ENCODE assay signal across 22 cellular contexts in the genomic region with DNA sequence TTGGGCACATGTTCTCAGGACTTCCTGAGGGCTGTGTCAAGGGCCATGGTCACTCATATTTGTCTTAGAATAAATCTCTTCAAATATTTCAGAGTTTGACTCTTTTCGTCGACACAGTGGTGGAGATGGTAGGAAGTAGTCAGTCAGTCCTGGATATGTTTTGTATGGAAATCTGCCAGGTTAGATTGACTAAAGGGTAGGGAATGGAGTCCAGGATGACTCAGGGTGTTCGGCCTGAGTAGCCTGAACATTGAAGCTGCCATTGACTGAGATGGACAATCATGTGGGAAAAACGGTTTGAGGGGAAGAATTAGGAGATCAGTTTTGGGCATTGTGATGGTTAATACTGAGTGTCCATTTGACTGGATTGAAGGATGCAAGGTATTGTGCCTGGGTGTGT.
A peak's percentile ranks its signal among the peaks of the same experiment; 100 is the strongest.
DNase-seq lines count a peak whose midpoint lies in the region; ATAC-seq, FAIRE-seq and TF ChIP-seq lines count a peak whose summit lies in the region.
"Had no signal": no experiment of that assay in that cellular context is flagged by ENCODE, and none has a peak within 500 bp of the region (broad histone marks: within the 10 kb centered on the region; RNA-seq: fewer than 3 reads in every experiment).

No MANE protein-coding gene starts in this region.

- TF ChIP-seq CTCF in endothelial cell of umbilical vein (IDR thresholded peaks at IDR 0.05; ENCODE audit: extremely low read depth in 1 of 2, insufficient read depth in 1 of 2, low read depth in 1 of 2, low read length in 2 of 2) (no peak), retinal pigment epithelial cell (conservative IDR thresholded peaks at IDR 0.05; ENCODE audit: low read depth, low read length) (no peak), left lung (IDR thresholded peaks at IDR 0.05) (no peak), endothelial cell (IDR thresholded peaks at IDR 0.05; ENCODE audit: unreplicated experiment) (no peak)

- H3K27me3 ChIP-seq in endothelial cell of umbilical vein (ENCODE audit: control insufficient read depth in 2 of 2, insufficient read depth in 2 of 2, low read length in 2 of 2): no peaks in the 10 kb centered on the region
- no peaks in the 10 kb centered on the region for H3K27me3 ChIP-seq in left lung
- H3K27me3 ChIP-seq: adrenal gland, tibial nerve had no signal

- H3K9me3 ChIP-seq in endothelial cell of umbilical vein (replicated peaks; ENCODE audit: control insufficient read depth, insufficient read depth, low read length) (no peaks in the 10 kb centered on the region), left lung (peaks cover 0 to 4% of the 10 kb centered on the region in 2 donors)
- H3K9me3 ChIP-seq: adrenal gland had no signal

- ATAC-seq in left lung: no peak
- ATAC-seq in activated CD4-positive, CD25-positive, alpha-beta regulatory T cell treated with anti-CD3 and anti-CD28 coated beads, Interleukin-2, amount 50 U/mL, for 24 hours: no peak
- ATAC-seq in activated naive CD8-positive, alpha-beta T cell treated with anti-CD3 and anti-CD28 coated beads, Interleukin-2, amount 50 U/mL, for 24 hours: no peak
- ATAC-seq: activated CD4-positive, alpha-beta T cell treated with anti-CD3 and anti-CD28 coated beads for 36 hours; K562 had no signal

- H2AFZ ChIP-seq in endothelial cell of umbilical vein (ENCODE audit: low read depth, low read length): no peak overlapping the region

- no peaks in the 10 kb centered on the region for H4K20me1 ChIP-seq in endothelial cell of umbilical vein (replicated peaks; ENCODE audit: control insufficient read depth, extremely low read depth, insufficient read depth, low read length)

- POLR2A ChIA-PET in endothelial cell of umbilical vein (lab: Charles Lee): no interaction called here

- H3K4me2 ChIP-seq in endothelial cell of umbilical vein (ENCODE audit: insufficient read depth, low read length): no peak overlapping the region

- no peak overlapping the region for H3K27ac ChIP-seq in endothelial cell of umbilical vein (ENCODE audit: insufficient read depth, low read depth, low read length)
- no peak overlapping the region for H3K27ac ChIP-seq in left lung
- H3K27ac ChIP-seq: adrenal gland, tibial nerve had no signal

- CTCF ChIA-PET in endothelial cell of umbilical vein (lab: Charles Lee): no interaction called here

- peaks cover 5% of the 10 kb centered on the region for H3K9me3 Mint-ChIP-seq in endothelial cell (ENCODE audit: unreplicated experiment)
- no peaks in the 10 kb centered on the region for H3K9me3 Mint-ChIP-seq in activated naive CD8-positive, alpha-beta T cell treated with anti-CD3 and anti-CD28 coated beads, Interleukin-2, amount 50 U/mL, for 24 hours
- H3K9me3 Mint-ChIP-seq: CD8-positive, alpha-beta memory T cell had no signal

- H3K79me2 ChIP-seq in endothelial cell of umbilical vein (ENCODE audit: control insufficient read depth, insufficient read depth, low read length): no peaks in the 10 kb centered on the region

- peaks cover 4% of the 10 kb centered on the region for H3K4me1 Mint-ChIP-seq in endothelial cell (ENCODE audit: unreplicated experiment)
- H3K4me1 Mint-ChIP-seq in activated naive CD8-positive, alpha-beta T cell treated with anti-CD3 and anti-CD28 coated beads, Interleukin-2, amount 50 U/mL, for 24 hours: no peaks in the 10 kb centered on the region
- H3K4me1 Mint-ChIP-seq: activated CD4-positive, alpha-beta T cell treated with anti-CD3 and anti-CD28 coated beads for 36 hours; CD8-positive, alpha-beta memory T cell; neural crest cell had no signal

- no peaks in the 10 kb centered on the region for H3K9me1 ChIP-seq in endothelial cell of umbilical vein (replicated peaks; ENCODE audit: control insufficient read depth, extremely low read depth, insufficient read depth, low read length)

- FAIRE-seq in H54 (lab: Jason Lieb, UNC) (peak; percentile 82), RCC 7860 (lab: Jason Lieb, UNC) (peak; percentile 52), endothelial cell of umbilical vein (lab: Jason Lieb, UNC) (peak; percentile 74)
- FAIRE-seq: K562 had no signal

- no peak overlapping the region for H3K9ac ChIP-seq in endothelial cell of umbilical vein (replicated peaks; ENCODE audit: extremely low read depth, insufficient read depth, low read length)

- no peak for TF ChIP-seq POLR2A in H54 (IDR thresholded peaks at IDR 0.05; ENCODE audit: low read depth, low read length)
- TF ChIP-seq POLR2A in endothelial cell of umbilical vein (IDR thresholded peaks at IDR 0.05; ENCODE audit: low read depth, low read length): no peak

- H3K36me3 Mint-ChIP-seq in endothelial cell (ENCODE audit: low read depth, unreplicated experiment): no peaks in the 10 kb centered on the region
- no peaks in the 10 kb centered on the region for H3K36me3 Mint-ChIP-seq in activated naive CD8-positive, alpha-beta T cell treated with anti-CD3 and anti-CD28 coated beads, Interleukin-2, amount 50 U/mL, for 24 hours (ENCODE audit: low read depth)
- H3K36me3 Mint-ChIP-seq: CD8-positive, alpha-beta memory T cell had no signal

- H3K4me3 ChIP-seq in endothelial cell of umbilical vein (replicated peaks in 1 of 3; ENCODE audit: insufficient read depth in 1 of 3, low read depth in 1 of 3, low read length in 3 of 3): no peak overlapping the region
- H3K4me3 ChIP-seq in retinal pigment epithelial cell (ENCODE audit: low read length): no peak overlapping the region
- H3K4me3 ChIP-seq in left lung: no peak overlapping the region
- H3K4me3 ChIP-seq: adrenal gland, K562, tibial nerve had no signal

- peaks cover 5% of the 10 kb centered on the region for H3K27me3 Mint-ChIP-seq in endothelial cell (ENCODE audit: unreplicated experiment)
- H3K27me3 Mint-ChIP-seq in activated naive CD8-positive, alpha-beta T cell treated with anti-CD3 and anti-CD28 coated beads, Interleukin-2, amount 50 U/mL, for 24 hours: no peaks in the 10 kb centered on the region
- H3K27me3 Mint-ChIP-seq: activated CD4-positive, alpha-beta T cell treated with anti-CD3 and anti-CD28 coated beads for 36 hours; CD8-positive, alpha-beta memory T cell had no signal

- intact Hi-C loops in endothelial cell of umbilical vein (cut with micrococcal nuclease) (no loop called here), left lung (cut with DNase I) (no loop called here)

- no TSS peak for BruUV-seq in endothelial cell of umbilical vein (replicated peaks; lab: Mats Ljungman, UMichigan)

- H3K27ac Mint-ChIP-seq in endothelial cell (ENCODE audit: unreplicated experiment): no peak overlapping the region
- no peak overlapping the region for H3K27ac Mint-ChIP-seq in activated naive CD8-positive, alpha-beta T cell treated with anti-CD3 and anti-CD28 coated beads, Interleukin-2, amount 50 U/mL, for 24 hours
- H3K27ac Mint-ChIP-seq: activated CD4-positive, alpha-beta T cell treated with anti-CD3 and anti-CD28 coated beads for 36 hours; CD8-positive, alpha-beta memory T cell had no signal

- dilution Hi-C loops in endothelial cell of umbilical vein (cut with MboI; ENCODE audit: extremely low pct_ligation_motif_present, low sequenced_read_pairs): no loop called here

- peak; percentile 16 for DNase-seq in H54 (ENCODE audit: insufficient read length, low spot score)
- peak; percentile 75 for DNase-seq in RCC 7860 (ENCODE audit: low spot score)
- DNase-seq in endothelial cell of umbilical vein (ENCODE audit: low read depth, low spot score): peak; percentile 11
- DNase-seq in retinal pigment epithelial cell (ENCODE audit: low read depth): peak; percentile 27
- DNase-seq in left lung: no peak
- no peak for DNase-seq in endothelial cell (ENCODE audit: low spot score)
- DNase-seq in activated naive CD8-positive, alpha-beta T cell treated with anti-CD3 and anti-CD28 coated beads, Interleukin-2, amount 50 U/mL, for 24 hours: no peak
- DNase-seq: activated CD4-positive, alpha-beta T cell treated with anti-CD3 and anti-CD28 coated beads for 36 hours; activated CD8-positive, alpha-beta memory T cell treated with anti-CD3 and anti-CD28 coated beads, Interleukin-2, amount 50 U/mL, for 4 hours; activated effector memory CD4-positive, alpha-beta T cell treated with Interleukin-2 at 50 U/mL for 16 hours; adrenal gland; CD8-positive, alpha-beta memory T cell; effector CD4-positive, alpha-beta T cell; midbrain; NCI-H1048; NCI-H2029 treated with DMSO at 0.1 percent for 48 hours; NCI-H510A; stimulated activated naive CD4-positive, alpha-beta T cell treated with Interleukin-2 at 50 U/mL for 16 hours had no signal

- no peak overlapping the region for H3K4me3 Mint-ChIP-seq in endothelial cell (ENCODE audit: unreplicated experiment)
- no peak overlapping the region for H3K4me3 Mint-ChIP-seq in activated naive CD8-positive, alpha-beta T cell treated with anti-CD3 and anti-CD28 coated beads, Interleukin-2, amount 50 U/mL, for 24 hours
- H3K4me3 Mint-ChIP-seq: activated CD4-positive, alpha-beta T cell treated with anti-CD3 and anti-CD28 coated beads for 36 hours; CD8-positive, alpha-beta memory T cell; neural crest cell had no signal

- H3K36me3 ChIP-seq in endothelial cell of umbilical vein (ENCODE audit: control insufficient read depth in 2 of 2, extremely low read depth in 1 of 2, insufficient read depth in 2 of 2, low read length in 2 of 2) (no peaks in the 10 kb centered on the region), left lung (no peaks in the 10 kb centered on the region)
- H3K36me3 ChIP-seq: adrenal gland, tibial nerve had no signal

- H3K4me1 ChIP-seq in endothelial cell of umbilical vein (ENCODE audit: control insufficient read depth, extremely low read depth, insufficient read depth, low read length): peaks cover 18% of the 10 kb centered on the region
- H3K4me1 ChIP-seq in left lung: no peaks in the 10 kb centered on the region
- H3K4me1 ChIP-seq: adrenal gland, tibial nerve had no signal

TF ChIP-seq in endothelial cell of umbilical vein, 7 proteins besides CTCF, POLR2A, EP300 and RAD21:
- TF ChIP-seq FOS (IDR thresholded peaks at IDR 0.05; ENCODE audit: borderline replicate concordance, insufficient read depth, low read length) (peak; percentile 56), MYC (IDR thresholded peaks at IDR 0.05; ENCODE audit: low read depth, low read length) (no peak)
TF ChIP-seq in endothelial cell of umbilical vein: peak in this region for 1.

Comparison
In these comparisons a context has a peak if more than half of its experiments do, and no peak if none do; other contexts are left out.
1. DNase-seq: peak in H54 (single experiment), RCC 7860 (single experiment), endothelial cell of umbilical vein (single experiment) and retinal pigment epithelial cell (single experiment); none in left lung (0 of 2), endothelial cell (single experiment) and activated naive CD8-positive, alpha-beta T cell treated with anti-CD3 and anti-CD28 coated beads, Interleukin-2, amount 50 U/mL, for 24 hours (single experiment).